ENCODE assay signal across 7 cellular contexts in genomic region chr20:1777476-1777820, GRCh38.
DNase-seq lines count a peak whose midpoint lies in the region; ATAC-seq and TF ChIP-seq lines count a peak whose summit lies in the region.

No MANE protein-coding gene starts in this region.

- H3K9ac ChIP-seq in NT2/D1 (ENCODE audit: insufficient read length, low read depth) (no peak overlapping the region), endodermal cell (ENCODE audit: extremely low read depth, low read length, poor library complexity, severe bottlenecking) (no peak overlapping the region), skeletal muscle tissue (ENCODE audit: low read depth in 1 of 3, low read length in 3 of 3) (peak overlapping the region in 1 of 3 donors; percentile 86)

- peaks cover 11% of the 10 kb centered on the region for H3K27me3 Mint-ChIP-seq in endodermal cell (ENCODE audit: insufficient read depth)

- peaks cover 2% of the 10 kb centered on the region for H3K36me3 Mint-ChIP-seq in endodermal cell (ENCODE audit: low read depth)

- H3K9me3 ChIP-seq in NT2/D1 (ENCODE audit: insufficient read depth, low read length) (no peaks in the 10 kb centered on the region), endodermal cell (ENCODE audit: control insufficient read depth, low read length) (no peaks in the 10 kb centered on the region), skeletal muscle tissue (ENCODE audit: control insufficient read depth in 3 of 3, low read length in 3 of 3) (no peaks in the 10 kb centered on the region), ovary (no peaks in the 10 kb centered on the region)

- DNase-seq in NT2/D1 (ENCODE audit: low read depth, low spot score) (no peak), endodermal cell (no peak), ovary (no peak)

- TF ChIP-seq POLR2A in ovary (IDR thresholded peaks at IDR 0.05) = no peak

- TF ChIP-seq CTCF in endodermal cell (conservative IDR thresholded peaks at IDR 0.05) (no peak), ovary (IDR thresholded peaks at IDR 0.05) (no peak)

- no peaks in the 10 kb centered on the region for H3K4me1 ChIP-seq in NT2/D1 (ENCODE audit: insufficient read depth, insufficient read length)
- no peaks in the 10 kb centered on the region for H3K4me1 ChIP-seq in endodermal cell (ENCODE audit: control insufficient read depth, insufficient read depth, low read length)
- peaks cover 10 to 11% (median 10%) of the 10 kb centered on the region in 3 donors for H3K4me1 ChIP-seq in skeletal muscle tissue (ENCODE audit: control insufficient read depth in 3 of 3, insufficient read depth in 3 of 3, low read length in 3 of 3)
- peaks cover 4% of the 10 kb centered on the region for H3K4me1 ChIP-seq in ovary (ENCODE audit: insufficient read depth)

- H3K4me3 Mint-ChIP-seq in endodermal cell = peak overlapping the region; percentile 75

- peaks cover 3% of the 10 kb centered on the region for H3K9me3 Mint-ChIP-seq in endodermal cell

- H3K27ac ChIP-seq in endodermal cell (ENCODE audit: low read depth, low read length) = no peak overlapping the region
- H3K27ac ChIP-seq in skeletal muscle tissue (ENCODE audit: low read depth, low read length) = no peak overlapping the region
- no peak overlapping the region for H3K27ac ChIP-seq in ovary

- ATAC-seq in GM19397 (IDR thresholded peaks at IDR 0.05; ENCODE audit: unreplicated experiment) (peak; percentile 14), HG03045 (IDR thresholded peaks at IDR 0.05; ENCODE audit: unreplicated experiment) (no peak), GM18520 (IDR thresholded peaks at IDR 0.05; ENCODE audit: unreplicated experiment) (no peak)

- no peak for TF ChIP-seq EP300 in ovary (IDR thresholded peaks at IDR 0.05)

- no peak overlapping the region for H3K27ac Mint-ChIP-seq in endodermal cell

- intact Hi-C loops in ovary (cut with DNase I) = loop anchor here in 1 of 4 donors (5.0 to 10.0 kb wide), 2 partner anchors 115 to 687 kb away; no protein-coding TSS in a partner anchor

- peaks cover 14% of the 10 kb centered on the region for H3K27me3 ChIP-seq in NT2/D1 (ENCODE audit: insufficient read depth, insufficient read length)
- peaks cover 4% of the 10 kb centered on the region for H3K27me3 ChIP-seq in endodermal cell (ENCODE audit: control insufficient read depth, insufficient read depth, low read length, poor library complexity, severe bottlenecking)
- H3K27me3 ChIP-seq in skeletal muscle tissue (ENCODE audit: control insufficient read depth in 3 of 3, insufficient read depth in 3 of 3, low read length in 3 of 3) = peaks cover 0 to 5% (median 0%) of the 10 kb centered on the region in 3 donors
- H3K27me3 ChIP-seq in ovary = no peaks in the 10 kb centered on the region

- WGBS in endodermal cell (ENCODE audit: insufficient coverage in 1 of 2, insufficient read length in 1 of 2), 2 experiments = 31 to 100% methylated on average over 1 to 14 of the region's 14 CpGs
- WGBS in ovary, 3 donors = 15 to 20% (median 18%) methylated on average over 14 of the region's 14 CpGs

- H3K36me3 ChIP-seq in NT2/D1 (ENCODE audit: insufficient read depth, insufficient read length, low read length) (no peaks in the 10 kb centered on the region), endodermal cell (ENCODE audit: control insufficient read depth, insufficient read depth, low read length) (no peaks in the 10 kb centered on the region), skeletal muscle tissue (ENCODE audit: control insufficient read depth in 3 of 3, insufficient read depth in 3 of 3, low read length in 3 of 3) (peaks cover 0 to 3% (median 0%) of the 10 kb centered on the region in 3 donors), ovary (no peaks in the 10 kb centered on the region)

- peak overlapping the region; percentile 82 for H3K4me3 ChIP-seq in NT2/D1 (ENCODE audit: insufficient read length, low read depth)
- H3K4me3 ChIP-seq in endodermal cell (ENCODE audit: low read length) = no peak overlapping the region
- peak overlapping the region in 2 of 3 donors; percentile 55 to 80 for H3K4me3 ChIP-seq in skeletal muscle tissue (ENCODE audit: low read length in 3 of 3)
- H3K4me3 ChIP-seq in ovary = no peak overlapping the region

- H3K4me1 Mint-ChIP-seq in endodermal cell = peaks cover 13% of the 10 kb centered on the region

Comparison
In these comparisons a context has a peak if more than half of its experiments do, and no peak if none do; other contexts are left out.
1. H3K4me3 ChIP-seq: peak in NT2/D1 (single experiment) and skeletal muscle tissue (2 of 3); none in endodermal cell (single experiment) and ovary (single experiment).